22 cellular contexts compared by ENCODE assay signal in genomic region chr15:58755956-58756355, GRCh38. TPM values are rescaled to one million over a fixed set of nuclear protein-coding genes. Genes with fewer than 3 reads are reported as not detected.
DNase-seq lines count a peak whose midpoint lies in the region; ATAC-seq and TF ChIP-seq lines count a peak whose summit lies in the region.
"Had no signal": no experiment of that assay in that cellular context is flagged by ENCODE, and none has a peak within 500 bp of the region (broad histone marks: within the 10 kb centered on the region; RNA-seq: fewer than 3 reads in every experiment).

No MANE protein-coding gene starts in this region.

- no peaks in the 10 kb centered on the region for H3K9me3 ChIP-seq in breast epithelium
- H3K9me3 ChIP-seq: gastroesophageal sphincter, SJSA1, tibial nerve had no signal

- no peak for TF ChIP-seq POLR2A in breast epithelium (IDR thresholded peaks at IDR 0.05)

- TF ChIP-seq CTCF in MCF 10A (IDR thresholded peaks at IDR 0.05; ENCODE audit: unreplicated experiment): no peak
- no peak for TF ChIP-seq CTCF in breast epithelium (IDR thresholded peaks at IDR 0.05)
- TF ChIP-seq CTCF in choroid plexus epithelial cell (conservative IDR thresholded peaks at IDR 0.05; ENCODE audit: low read depth, low read length): no peak

- intact Hi-C loops in MCF 10A (cut with micrococcal nuclease) (no loop called here), breast epithelium (cut with DNase I; ENCODE audit: low total_unique reads) (no loop called here)

- no peaks in the 10 kb centered on the region for H3K9me3 Mint-ChIP-seq in MCF 10A (ENCODE audit: unreplicated experiment)
- H3K9me3 Mint-ChIP-seq: activated naive CD8-positive, alpha-beta T cell treated with anti-CD3 and anti-CD28 coated beads for 36 hours; activated T-cell treated with anti-CD3 and anti-CD28 coated beads, Interleukin-2, amount 50 U/mL, for 72 hours; brain; naive thymus-derived CD8-positive, alpha-beta T cell; stimulated activated naive B cell treated with anti-CD40 and anti-IgM and Interleukin-4, amounts not matched to agents 10 μg/mL and 1 μg/mL and 100 μg/mL, for 72 hours had no signal

- H3K27me3 Mint-ChIP-seq in MCF 10A (ENCODE audit: insufficient read depth, unreplicated experiment): no peaks in the 10 kb centered on the region
- H3K27me3 Mint-ChIP-seq: activated naive CD8-positive, alpha-beta T cell treated with anti-CD3 and anti-CD28 coated beads for 36 hours; naive thymus-derived CD8-positive, alpha-beta T cell had no signal

- H3K36me3 Mint-ChIP-seq in MCF 10A (ENCODE audit: insufficient read depth, unreplicated experiment): no peaks in the 10 kb centered on the region
- H3K36me3 Mint-ChIP-seq: activated naive CD8-positive, alpha-beta T cell treated with anti-CD3 and anti-CD28 coated beads for 36 hours; brain; naive thymus-derived CD8-positive, alpha-beta T cell; stimulated activated naive B cell treated with anti-CD40 and anti-IgM and Interleukin-4, amounts not matched to agents 10 μg/mL and 1 μg/mL and 100 μg/mL, for 72 hours had no signal

- no peak overlapping the region for H3K27ac ChIP-seq in breast epithelium
- H3K27ac ChIP-seq: gastroesophageal sphincter, GM23248, PC-9, SJSA1, tibial nerve had no signal

- H3K36me3 ChIP-seq in breast epithelium: no peaks in the 10 kb centered on the region
- H3K36me3 ChIP-seq: gastroesophageal sphincter, SJSA1, tibial nerve had no signal

- H3K4me1 Mint-ChIP-seq in MCF 10A (ENCODE audit: insufficient read depth, unreplicated experiment): no peaks in the 10 kb centered on the region
- H3K4me1 Mint-ChIP-seq: brain; stimulated activated naive B cell treated with anti-CD40 and anti-IgM and Interleukin-4, amounts not matched to agents 10 μg/mL and 1 μg/mL and 100 μg/mL, for 72 hours had no signal

- no peak overlapping the region for H3K4me3 Mint-ChIP-seq in MCF 10A (ENCODE audit: unreplicated experiment)
- H3K4me3 Mint-ChIP-seq: activated naive CD8-positive, alpha-beta T cell treated with anti-CD3 and anti-CD28 coated beads for 36 hours; activated T-cell treated with anti-CD3 and anti-CD28 coated beads, Interleukin-2, amount 50 U/mL, for 72 hours; brain; naive thymus-derived CD8-positive, alpha-beta T cell; stimulated activated naive B cell treated with anti-CD40 and anti-IgM and Interleukin-4, amounts not matched to agents 10 μg/mL and 1 μg/mL and 100 μg/mL, for 72 hours had no signal

- H3K27me3 ChIP-seq in breast epithelium: no peaks in the 10 kb centered on the region
- H3K27me3 ChIP-seq: gastroesophageal sphincter, SJSA1, tibial nerve had no signal

- no peak overlapping the region for H3K4me3 ChIP-seq in breast epithelium
- no peak overlapping the region for H3K4me3 ChIP-seq in choroid plexus epithelial cell (ENCODE audit: low read depth, low read length)
- H3K4me3 ChIP-seq: gastroesophageal sphincter, GM23248, PC-9, SJSA1, tibial nerve had no signal

- no TSS peak for BruUV-seq in MCF 10A (replicated peaks; lab: Mats Ljungman, UMichigan)

- DNase-seq in MCF 10A (ENCODE audit: unreplicated experiment) (peak; percentile 22), breast epithelium (ENCODE audit: low spot score in 2 of 2) (no peak), NCI-H69 (lab: John Stamatoyannopoulos, UW) (peak; percentile 67), choroid plexus epithelial cell (ENCODE audit: low read depth) (peak; percentile 36), ureter (ENCODE audit: low spot score) (peak; percentile 62), HK-2 (ENCODE audit: unreplicated experiment) (no peak)
- DNase-seq: activated CD4-positive, CD25-positive, alpha-beta regulatory T cell; activated naive CD8-positive, alpha-beta T cell treated with anti-CD3 and anti-CD28 coated beads for 36 hours; activated T-cell treated with anti-CD3 and anti-CD28 coated beads, Interleukin-2, amount 50 U/mL, for 72 hours; COR-L47; GM23248; Karpas-422; naive thymus-derived CD8-positive, alpha-beta T cell; NCI-H1436 treated with DMSO at 0.1 percent for 48 hours; NCI-H510A treated with DMSO at 0.1 percent for 48 hours; stimulated activated naive B cell treated with anti-CD40 and anti-IgM and Interleukin-4, amounts not matched to agents 10 μg/mL and 1 μg/mL and 100 μg/mL, for 72 hours had no signal

- CTCF ChIA-PET in MCF 10A (lab: Yijun Ruan, JAX): interaction anchor here (0.5 to 0.8 kb wide), 6 partner anchors 11 to 1024 kb away, joined by 3 to 5 read pairs (median 4); no protein-coding TSS in a partner anchor

- H3K27ac Mint-ChIP-seq in MCF 10A (ENCODE audit: low read depth, unreplicated experiment): no peak overlapping the region
- H3K27ac Mint-ChIP-seq: activated naive CD8-positive, alpha-beta T cell treated with anti-CD3 and anti-CD28 coated beads for 36 hours; activated T-cell treated with anti-CD3 and anti-CD28 coated beads, Interleukin-2, amount 50 U/mL, for 72 hours; brain; stimulated activated naive B cell treated with anti-CD40 and anti-IgM and Interleukin-4, amounts not matched to agents 10 μg/mL and 1 μg/mL and 100 μg/mL, for 72 hours had no signal

- H3K4me1 ChIP-seq in breast epithelium: no peaks in the 10 kb centered on the region
- H3K4me1 ChIP-seq: gastroesophageal sphincter, tibial nerve had no signal

- no peak for ATAC-seq in esophagus mucosa
- ATAC-seq: activated T-cell treated with anti-CD3 and anti-CD28 coated beads, Interleukin-2, amount 50 U/mL, for 72 hours; gastroesophageal sphincter; naive thymus-derived CD8-positive, alpha-beta T cell; stimulated activated naive B cell treated with anti-CD40 and anti-IgM and Interleukin-4, amounts not matched to agents 10 μg/mL and 1 μg/mL and 100 μg/mL, for 72 hours had no signal

- POLR2A ChIA-PET in MCF 10A (lab: Yijun Ruan, JAX): interaction anchor here (0.7 to 1.4 kb wide), 4 partner anchors 9 to 534 kb away, joined by 3 to 7 read pairs (median 3); partner anchors contain the start of gene MINDY2

RNA-seq across cellular contexts. Expression of gene ADAM10, which starts 6.4 kb away (rescaled TPM):
- total RNA-seq in MCF 10A (2022) (87.5 and 109 TPM in 2 replicates), breast epithelium (100 to 1,000 TPM in 1 of 3 donors, 10 to 100 TPM in 2; 53.8 to 113 (median 78.3) TPM), ureter (315 TPM), esophagus mucosa (79.3 TPM)

RNA-seq across cellular contexts. Expression of gene MINDY2, which starts 15.1 kb away (rescaled TPM):
- 18.8 and 21.9 TPM in 2 replicates for total RNA-seq in MCF 10A (2022)
- total RNA-seq in breast epithelium: 10 to 100 TPM; 11.8 to 22.5 (median 17.7) TPM
- total RNA-seq in ureter: 41.6 TPM
- 10.2 TPM for total RNA-seq in esophagus mucosa

Comparison
In these comparisons a context has a peak if more than half of its experiments do, and no peak if none do; other contexts are left out.
1. DNase-seq: peak in MCF 10A (single experiment), NCI-H69 (single experiment), choroid plexus epithelial cell (single experiment) and ureter (single experiment); none in breast epithelium (0 of 2) and HK-2 (single experiment).